8 cellular contexts compared by ENCODE assay signal in the genomic region with DNA sequence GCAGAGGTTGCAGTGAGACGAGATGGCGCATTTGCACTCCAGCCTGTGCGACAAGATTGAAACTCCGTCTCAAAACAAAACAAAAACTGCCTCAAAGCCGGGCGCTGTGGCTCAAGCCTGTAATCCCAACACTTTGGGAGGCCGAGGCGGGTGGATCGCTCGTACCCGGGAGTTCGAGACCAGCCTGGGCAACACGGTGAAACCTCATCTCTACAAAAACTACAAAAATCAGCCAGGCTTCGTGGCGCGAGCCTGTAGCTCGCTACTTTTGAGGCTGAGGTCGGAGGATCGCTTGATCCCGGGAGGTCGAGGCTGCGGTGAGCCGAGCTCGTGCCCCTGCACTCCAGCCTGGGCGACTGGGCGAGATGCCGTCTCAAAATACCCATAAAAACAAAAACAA. TPM values are rescaled to one million over a fixed set of nuclear protein-coding genes. Genes with fewer than 3 reads are reported as not detected.
DNase-seq lines count a peak whose midpoint lies in the region; ATAC-seq and TF ChIP-seq lines count a peak whose summit lies in the region.

No MANE protein-coding gene starts in this region.

- WGBS in body of pancreas, 2 donors = 50 to 59% methylated on average over 27 of the region's 27 CpGs

- H3K36me3 Mint-ChIP-seq in activated CD4-positive, alpha-beta memory T cell treated with anti-CD3 and anti-CD28 coated beads, Interleukin-2, amount 10 ng/mL, durations not matched to agents 7 days and 5 days (ENCODE audit: low read depth) = peaks cover 38% of the 10 kb centered on the region
- H3K36me3 Mint-ChIP-seq in stimulated activated effector memory CD8-positive, alpha-beta T cell treated with anti-CD3 and anti-CD28 coated beads, Interleukin-12 subunit alpha, Interleukin-12 subunit beta, amount 100 ng/mL, for 72 hours = peaks cover 53% of the 10 kb centered on the region

- peaks cover 8% of the 10 kb centered on the region for H3K4me1 ChIP-seq in iPS-18a (ENCODE audit: control insufficient read depth, low read depth, low read length)
- H3K4me1 ChIP-seq in body of pancreas = peaks cover 25% of the 10 kb centered on the region

- peak overlapping the region; percentile 80 for H3K9ac ChIP-seq in iPS-18a (ENCODE audit: low read length)

- no peaks in the 10 kb centered on the region for H3K27me3 Mint-ChIP-seq in activated CD4-positive, alpha-beta memory T cell treated with anti-CD3 and anti-CD28 coated beads, Interleukin-2, amount 10 ng/mL, durations not matched to agents 7 days and 5 days

- peak overlapping the region; percentile 95 for H3K27ac Mint-ChIP-seq in activated CD4-positive, alpha-beta memory T cell treated with anti-CD3 and anti-CD28 coated beads, Interleukin-2, amount 10 ng/mL, durations not matched to agents 7 days and 5 days
- no peak overlapping the region for H3K27ac Mint-ChIP-seq in stimulated activated effector memory CD8-positive, alpha-beta T cell treated with anti-CD3 and anti-CD28 coated beads, Interleukin-12 subunit alpha, Interleukin-12 subunit beta, amount 100 ng/mL, for 72 hours

- TF ChIP-seq CTCF in HFF-Myc (IDR thresholded peaks at IDR 0.05; ENCODE audit: low read depth, low read length, missing control alignments) (no peak), body of pancreas (IDR thresholded peaks at IDR 0.05) (no peak)

- CTCF ChIA-PET in activated CD4-positive, alpha-beta memory T cell treated with anti-CD3 and anti-CD28 coated beads, Interleukin-2, amount 10 ng/mL, durations not matched to agents 7 days and 5 days (lab: Charles Lee) = interaction anchor here (1.0 to 1.9 kb wide), 5 partner anchors 8 to 146 kb away, joined by 3 to 6 read pairs (median 3); no protein-coding TSS in a partner anchor

- no peak for TF ChIP-seq POLR2A in body of pancreas (IDR thresholded peaks at IDR 0.05)

- no peak for DNase-seq in HFF-Myc (ENCODE audit: extremely low read depth, low read depth)
- no peak for DNase-seq in activated CD4-positive, alpha-beta memory T cell treated with anti-CD3 and anti-CD28 coated beads, Interleukin-2, amount 10 ng/mL, durations not matched to agents 7 days and 5 days
- DNase-seq in stimulated activated effector memory CD8-positive, alpha-beta T cell treated with anti-CD3 and anti-CD28 coated beads, Interleukin-12 subunit alpha, Interleukin-12 subunit beta, amount 100 ng/mL, for 72 hours (ENCODE audit: low spot score in 2 of 2) = no peak
- no peak for DNase-seq in head of caudate nucleus
- no peak for DNase-seq in body of pancreas
- DNase-seq in Kasumi-1 (lab: John Stamatoyannopoulos, UW) = no peak

- H3K36me3 ChIP-seq in iPS-18a (ENCODE audit: control insufficient read depth, low read depth, low read length) (peaks cover 39% of the 10 kb centered on the region), body of pancreas (replicated peaks in 1 of 2; ENCODE audit: insufficient read depth in 1 of 2, low read depth in 2 of 2) (peaks cover 0 to 8% of the 10 kb centered on the region in 2 donors)

- POLR2A ChIA-PET in activated CD4-positive, alpha-beta memory T cell treated with anti-CD3 and anti-CD28 coated beads, Interleukin-2, amount 10 ng/mL, durations not matched to agents 7 days and 5 days (lab: Charles Lee) = interaction anchor here (1.1 to 1.5 kb wide), 2 partner anchors 466 to 471 kb away, joined by 3 to 5 read pairs; a partner anchor contains a TSS

- no peaks in the 10 kb centered on the region for H3K27me3 ChIP-seq in iPS-18a (ENCODE audit: control insufficient read depth, insufficient read depth, low read length)
- H3K27me3 ChIP-seq in body of pancreas = no peaks in the 10 kb centered on the region

- no peaks in the 10 kb centered on the region for H3K9me3 Mint-ChIP-seq in activated CD4-positive, alpha-beta memory T cell treated with anti-CD3 and anti-CD28 coated beads, Interleukin-2, amount 10 ng/mL, durations not matched to agents 7 days and 5 days
- H3K9me3 Mint-ChIP-seq in stimulated activated effector memory CD8-positive, alpha-beta T cell treated with anti-CD3 and anti-CD28 coated beads, Interleukin-12 subunit alpha, Interleukin-12 subunit beta, amount 100 ng/mL, for 72 hours = no peaks in the 10 kb centered on the region

- H3K27ac ChIP-seq in iPS-18a (ENCODE audit: low read length) (no peak overlapping the region), body of pancreas (peak overlapping the region in 1 of 4 donors; percentile 77)

- H3K4me1 Mint-ChIP-seq in activated CD4-positive, alpha-beta memory T cell treated with anti-CD3 and anti-CD28 coated beads, Interleukin-2, amount 10 ng/mL, durations not matched to agents 7 days and 5 days = peaks cover 48% of the 10 kb centered on the region
- peaks cover 32% of the 10 kb centered on the region for H3K4me1 Mint-ChIP-seq in stimulated activated effector memory CD8-positive, alpha-beta T cell treated with anti-CD3 and anti-CD28 coated beads, Interleukin-12 subunit alpha, Interleukin-12 subunit beta, amount 100 ng/mL, for 72 hours

- no peak for ATAC-seq in stimulated activated effector memory CD8-positive, alpha-beta T cell treated with anti-CD3 and anti-CD28 coated beads, Interleukin-12 subunit alpha, Interleukin-12 subunit beta, amount 100 ng/mL, for 72 hours
- ATAC-seq in body of pancreas (no peak), GM19467 (IDR thresholded peaks at IDR 0.05; ENCODE audit: unreplicated experiment) (no peak)

- peak overlapping the region; percentile 98 for H3K4me3 Mint-ChIP-seq in activated CD4-positive, alpha-beta memory T cell treated with anti-CD3 and anti-CD28 coated beads, Interleukin-2, amount 10 ng/mL, durations not matched to agents 7 days and 5 days
- peak overlapping the region; percentile 98 for H3K4me3 Mint-ChIP-seq in stimulated activated effector memory CD8-positive, alpha-beta T cell treated with anti-CD3 and anti-CD28 coated beads, Interleukin-12 subunit alpha, Interleukin-12 subunit beta, amount 100 ng/mL, for 72 hours

- intact Hi-C loops in head of caudate nucleus (cut with DNase I) = loop anchor here (10.0 kb wide), 3 partner anchors 91 to 149 kb away; a partner anchor contains a TSS
- intact Hi-C loops in body of pancreas (cut with DNase I) = no loop called here

- H3K4me3 ChIP-seq in HFF-Myc (replicated peaks; ENCODE audit: low read depth, low read length) (peak overlapping the region; percentile 98), iPS-18a (ENCODE audit: low read length) (peak overlapping the region; percentile 100), body of pancreas (peak overlapping the region in 1 of 2 donors; percentile 92)

- H3K9me3 ChIP-seq in iPS-18a (ENCODE audit: control insufficient read depth, low read depth, low read length) = no peaks in the 10 kb centered on the region
- no peaks in the 10 kb centered on the region for H3K9me3 ChIP-seq in body of pancreas

RNA-seq across cellular contexts. Expression of a gene that starts 1.0 kb away (rescaled TPM):
- 10 to 100 TPM; 20.8 to 21.5 TPM for total RNA-seq in activated CD4-positive, alpha-beta memory T cell treated with anti-CD3 and anti-CD28 coated beads, Interleukin-2, amount 10 ng/mL, durations not matched to agents 7 days and 5 days
- 10 to 100 TPM in 1 of 2 donors, 1 to 10 TPM in 1; 6.3 to 14.5 TPM for total RNA-seq in body of pancreas

RNA-seq across cellular contexts. Expression of a gene that starts 1.1 kb away (rescaled TPM):
- total RNA-seq in activated CD4-positive, alpha-beta memory T cell treated with anti-CD3 and anti-CD28 coated beads, Interleukin-2, amount 10 ng/mL, durations not matched to agents 7 days and 5 days = 10 to 100 TPM; 80.2 to 81.5 TPM
- 10 to 100 TPM; 74.2 to 83.0 TPM for total RNA-seq in body of pancreas
